Comparison of ENCODE assay signal across 1 cellular context in genomic region chr16:951660-952301, GRCh38.
A peak's percentile ranks its signal among the peaks of the same experiment; 100 is the strongest.
TF ChIP-seq lines count a peak whose summit lies in the region.

No MANE protein-coding gene starts in this region.

TF ChIP-seq in K562, 482 proteins besides CTCF, POLR2A, EP300 and RAD21 (continues in another document):
- TF ChIP-seq ETS2 (tag; IDR thresholded peaks at IDR 0.05; ENCODE audit: borderline replicate concordance, poor library complexity, severe bottlenecking), result no peak
- TF ChIP-seq KAT2B (IDR thresholded peaks at IDR 0.05; ENCODE audit: low read depth, low read length), result no peak
- no peak for TF ChIP-seq RBBP5 (IDR thresholded peaks at IDR 0.05; ENCODE audit: borderline replicate concordance, insufficient read depth, low read length, poor library complexity, severe bottlenecking)
- TF ChIP-seq, protein P1, sequence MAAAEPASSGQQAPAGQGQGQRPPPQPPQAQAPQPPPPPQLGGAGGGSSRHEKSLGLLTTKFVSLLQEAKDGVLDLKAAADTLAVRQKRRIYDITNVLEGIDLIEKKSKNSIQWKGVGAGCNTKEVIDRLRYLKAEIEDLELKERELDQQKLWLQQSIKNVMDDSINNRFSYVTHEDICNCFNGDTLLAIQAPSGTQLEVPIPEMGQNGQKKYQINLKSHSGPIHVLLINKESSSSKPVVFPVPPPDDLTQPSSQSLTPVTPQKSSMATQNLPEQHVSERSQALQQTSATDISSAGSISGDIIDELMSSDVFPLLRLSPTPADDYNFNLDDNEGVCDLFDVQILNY (CRISPR knock-in tag; IDR thresholded peaks at IDR 0.05), result peak; percentile 75
- TF ChIP-seq, protein P2, sequence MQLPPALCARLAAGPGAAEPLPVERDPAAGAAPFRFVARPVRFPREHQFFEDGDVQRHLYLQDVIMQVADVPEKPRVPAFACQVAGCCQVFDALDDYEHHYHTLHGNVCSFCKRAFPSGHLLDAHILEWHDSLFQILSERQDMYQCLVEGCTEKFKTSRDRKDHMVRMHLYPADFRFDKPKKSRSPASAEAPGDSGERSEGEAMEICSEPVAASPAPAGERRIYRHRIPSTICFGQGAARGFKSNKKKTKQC (CRISPR knock-in tag; IDR thresholded peaks at IDR 0.05), result peak; percentile 72; the same call in 1 of the 2 replicates
- TF ChIP-seq NFE2 (IDR thresholded peaks at IDR 0.05; ENCODE audit: low read depth), result 0 out of 2 replicates have a peak, but pooled peaks have one; percentile 11
- TF ChIP-seq, protein P3, sequence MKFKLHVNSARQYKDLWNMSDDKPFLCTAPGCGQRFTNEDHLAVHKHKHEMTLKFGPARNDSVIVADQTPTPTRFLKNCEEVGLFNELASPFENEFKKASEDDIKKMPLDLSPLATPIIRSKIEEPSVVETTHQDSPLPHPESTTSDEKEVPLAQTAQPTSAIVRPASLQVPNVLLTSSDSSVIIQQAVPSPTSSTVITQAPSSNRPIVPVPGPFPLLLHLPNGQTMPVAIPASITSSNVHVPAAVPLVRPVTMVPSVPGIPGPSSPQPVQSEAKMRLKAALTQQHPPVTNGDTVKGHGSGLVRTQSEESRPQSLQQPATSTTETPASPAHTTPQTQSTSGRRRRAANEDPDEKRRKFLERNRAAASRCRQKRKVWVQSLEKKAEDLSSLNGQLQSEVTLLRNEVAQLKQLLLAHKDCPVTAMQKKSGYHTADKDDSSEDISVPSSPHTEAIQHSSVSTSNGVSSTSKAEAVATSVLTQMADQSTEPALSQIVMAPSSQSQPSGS (CRISPR knock-in tag; IDR thresholded peaks at IDR 0.05), result peak; percentile 57; the same call in 1 of the 2 replicates
- peak; percentile 87 for TF ChIP-seq CREM (IDR thresholded peaks at IDR 0.05; ENCODE audit: low read depth)
- TF ChIP-seq HCFC1 (IDR thresholded peaks at IDR 0.05; ENCODE audit: low read depth, low read length), result no peak
- TF ChIP-seq TAF9B (IDR thresholded peaks at IDR 0.05; ENCODE audit: partially characterized antibody), result peak; percentile 41
- TF ChIP-seq ZNF217 (CRISPR knock-in tag; IDR thresholded peaks at IDR 0.05), result no peak
- TF ChIP-seq ZNF384 (IDR thresholded peaks at IDR 0.05; ENCODE audit: low read depth, low read length), result no peak
- no peak for TF ChIP-seq ZNF324 (CRISPR knock-in tag; IDR thresholded peaks at IDR 0.05)
- TF ChIP-seq, protein P4, sequence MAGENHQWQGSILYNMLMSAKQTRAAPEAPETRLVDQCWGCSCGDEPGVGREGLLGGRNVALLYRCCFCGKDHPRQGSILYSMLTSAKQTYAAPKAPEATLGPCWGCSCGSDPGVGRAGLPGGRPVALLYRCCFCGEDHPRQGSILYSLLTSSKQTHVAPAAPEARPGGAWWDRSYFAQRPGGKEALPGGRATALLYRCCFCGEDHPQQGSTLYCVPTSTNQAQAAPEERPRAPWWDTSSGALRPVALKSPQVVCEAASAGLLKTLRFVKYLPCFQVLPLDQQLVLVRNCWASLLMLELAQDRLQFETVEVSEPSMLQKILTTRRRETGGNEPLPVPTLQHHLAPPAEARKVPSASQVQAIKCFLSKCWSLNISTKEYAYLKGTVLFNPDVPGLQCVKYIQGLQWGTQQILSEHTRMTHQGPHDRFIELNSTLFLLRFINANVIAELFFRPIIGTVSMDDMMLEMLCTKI (IDR thresholded peaks at IDR 0.05; ENCODE audit: partially characterized antibody), result no peak
- TF ChIP-seq, protein P5, sequence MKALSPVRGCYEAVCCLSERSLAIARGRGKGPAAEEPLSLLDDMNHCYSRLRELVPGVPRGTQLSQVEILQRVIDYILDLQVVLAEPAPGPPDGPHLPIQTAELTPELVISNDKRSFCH (CRISPR knock-in tag; IDR thresholded peaks at IDR 0.05), result no peak
- TF ChIP-seq, protein P5 (tag; IDR thresholded peaks at IDR 0.05), result no peak
- TF ChIP-seq MED1 (CRISPR knock-in tag; IDR thresholded peaks at IDR 0.05; ENCODE audit: borderline replicate concordance), result 0 out of 2 replicates have a peak, but pooled peaks have one; percentile 49
- TF ChIP-seq, protein P6, sequence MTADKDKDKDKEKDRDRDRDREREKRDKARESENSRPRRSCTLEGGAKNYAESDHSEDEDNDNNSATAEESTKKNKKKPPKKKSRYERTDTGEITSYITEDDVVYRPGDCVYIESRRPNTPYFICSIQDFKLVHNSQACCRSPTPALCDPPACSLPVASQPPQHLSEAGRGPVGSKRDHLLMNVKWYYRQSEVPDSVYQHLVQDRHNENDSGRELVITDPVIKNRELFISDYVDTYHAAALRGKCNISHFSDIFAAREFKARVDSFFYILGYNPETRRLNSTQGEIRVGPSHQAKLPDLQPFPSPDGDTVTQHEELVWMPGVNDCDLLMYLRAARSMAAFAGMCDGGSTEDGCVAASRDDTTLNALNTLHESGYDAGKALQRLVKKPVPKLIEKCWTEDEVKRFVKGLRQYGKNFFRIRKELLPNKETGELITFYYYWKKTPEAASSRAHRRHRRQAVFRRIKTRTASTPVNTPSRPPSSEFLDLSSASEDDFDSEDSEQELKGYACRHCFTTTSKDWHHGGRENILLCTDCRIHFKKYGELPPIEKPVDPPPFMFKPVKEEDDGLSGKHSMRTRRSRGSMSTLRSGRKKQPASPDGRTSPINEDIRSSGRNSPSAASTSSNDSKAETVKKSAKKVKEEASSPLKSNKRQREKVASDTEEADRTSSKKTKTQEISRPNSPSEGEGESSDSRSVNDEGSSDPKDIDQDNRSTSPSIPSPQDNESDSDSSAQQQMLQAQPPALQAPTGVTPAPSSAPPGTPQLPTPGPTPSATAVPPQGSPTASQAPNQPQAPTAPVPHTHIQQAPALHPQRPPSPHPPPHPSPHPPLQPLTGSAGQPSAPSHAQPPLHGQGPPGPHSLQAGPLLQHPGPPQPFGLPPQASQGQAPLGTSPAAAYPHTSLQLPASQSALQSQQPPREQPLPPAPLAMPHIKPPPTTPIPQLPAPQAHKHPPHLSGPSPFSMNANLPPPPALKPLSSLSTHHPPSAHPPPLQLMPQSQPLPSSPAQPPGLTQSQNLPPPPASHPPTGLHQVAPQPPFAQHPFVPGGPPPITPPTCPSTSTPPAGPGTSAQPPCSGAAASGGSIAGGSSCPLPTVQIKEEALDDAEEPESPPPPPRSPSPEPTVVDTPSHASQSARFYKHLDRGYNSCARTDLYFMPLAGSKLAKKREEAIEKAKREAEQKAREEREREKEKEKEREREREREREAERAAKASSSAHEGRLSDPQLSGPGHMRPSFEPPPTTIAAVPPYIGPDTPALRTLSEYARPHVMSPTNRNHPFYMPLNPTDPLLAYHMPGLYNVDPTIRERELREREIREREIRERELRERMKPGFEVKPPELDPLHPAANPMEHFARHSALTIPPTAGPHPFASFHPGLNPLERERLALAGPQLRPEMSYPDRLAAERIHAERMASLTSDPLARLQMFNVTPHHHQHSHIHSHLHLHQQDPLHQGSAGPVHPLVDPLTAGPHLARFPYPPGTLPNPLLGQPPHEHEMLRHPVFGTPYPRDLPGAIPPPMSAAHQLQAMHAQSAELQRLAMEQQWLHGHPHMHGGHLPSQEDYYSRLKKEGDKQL (CRISPR knock-in tag; IDR thresholded peaks at IDR 0.05; ENCODE audit: borderline replicate concordance), result peak; percentile 90
- TF ChIP-seq GABPB1 (CRISPR knock-in tag; IDR thresholded peaks at IDR 0.05), result peak; percentile 70
- peak; percentile 51; the same call in 1 of the 2 replicates for TF ChIP-seq REST (CRISPR knock-in tag; IDR thresholded peaks at IDR 0.05; ENCODE audit: low read depth)
- TF ChIP-seq, protein P7, sequence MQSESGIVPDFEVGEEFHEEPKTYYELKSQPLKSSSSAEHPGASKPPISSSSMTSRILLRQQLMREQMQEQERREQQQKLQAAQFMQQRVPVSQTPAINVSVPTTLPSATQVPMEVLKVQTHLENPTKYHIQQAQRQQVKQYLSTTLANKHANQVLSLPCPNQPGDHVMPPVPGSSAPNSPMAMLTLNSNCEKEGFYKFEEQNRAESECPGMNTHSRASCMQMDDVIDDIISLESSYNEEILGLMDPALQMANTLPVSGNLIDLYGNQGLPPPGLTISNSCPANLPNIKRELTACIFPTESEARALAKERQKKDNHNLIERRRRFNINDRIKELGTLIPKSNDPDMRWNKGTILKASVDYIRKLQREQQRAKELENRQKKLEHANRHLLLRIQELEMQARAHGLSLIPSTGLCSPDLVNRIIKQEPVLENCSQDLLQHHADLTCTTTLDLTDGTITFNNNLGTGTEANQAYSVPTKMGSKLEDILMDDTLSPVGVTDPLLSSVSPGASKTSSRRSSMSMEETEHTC (IDR thresholded peaks at IDR 0.05), result peak; percentile 96
- no peak for TF ChIP-seq ZNF24 (IDR thresholded peaks at IDR 0.05)
- TF ChIP-seq, protein P8, sequence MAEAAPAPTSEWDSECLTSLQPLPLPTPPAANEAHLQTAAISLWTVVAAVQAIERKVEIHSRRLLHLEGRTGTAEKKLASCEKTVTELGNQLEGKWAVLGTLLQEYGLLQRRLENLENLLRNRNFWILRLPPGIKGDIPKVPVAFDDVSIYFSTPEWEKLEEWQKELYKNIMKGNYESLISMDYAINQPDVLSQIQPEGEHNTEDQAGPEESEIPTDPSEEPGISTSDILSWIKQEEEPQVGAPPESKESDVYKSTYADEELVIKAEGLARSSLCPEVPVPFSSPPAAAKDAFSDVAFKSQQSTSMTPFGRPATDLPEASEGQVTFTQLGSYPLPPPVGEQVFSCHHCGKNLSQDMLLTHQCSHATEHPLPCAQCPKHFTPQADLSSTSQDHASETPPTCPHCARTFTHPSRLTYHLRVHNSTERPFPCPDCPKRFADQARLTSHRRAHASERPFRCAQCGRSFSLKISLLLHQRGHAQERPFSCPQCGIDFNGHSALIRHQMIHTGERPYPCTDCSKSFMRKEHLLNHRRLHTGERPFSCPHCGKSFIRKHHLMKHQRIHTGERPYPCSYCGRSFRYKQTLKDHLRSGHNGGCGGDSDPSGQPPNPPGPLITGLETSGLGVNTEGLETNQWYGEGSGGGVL (CRISPR knock-in tag; IDR thresholded peaks at IDR 0.05), result no peak
- peak; percentile 91 for TF ChIP-seq ZFX (CRISPR knock-in tag; IDR thresholded peaks at IDR 0.05)
- TF ChIP-seq POLR2G (IDR thresholded peaks at IDR 0.05; ENCODE audit: low read depth, low read length), result no peak
- TF ChIP-seq NCOA4 (IDR thresholded peaks at IDR 0.05; ENCODE audit: partially characterized antibody), result no peak
- peak in 1 of 2 experiments; percentile 81; a peak in 3 of 4 replicates for TF ChIP-seq TEAD1 (CRISPR knock-in tag; IDR thresholded peaks at IDR 0.05)
- TF ChIP-seq HINFP (tag; conservative IDR thresholded peaks at IDR 0.05; ENCODE audit: low read depth), result no peak
- TF ChIP-seq FOXK1 (CRISPR knock-in tag; IDR thresholded peaks at IDR 0.05; ENCODE audit: borderline replicate concordance), result peak; percentile 84; the same call in 1 of the 2 replicates
- peak; percentile 70 for TF ChIP-seq GMEB1 (CRISPR knock-in tag; IDR thresholded peaks at IDR 0.05)
- TF ChIP-seq, protein P9, sequence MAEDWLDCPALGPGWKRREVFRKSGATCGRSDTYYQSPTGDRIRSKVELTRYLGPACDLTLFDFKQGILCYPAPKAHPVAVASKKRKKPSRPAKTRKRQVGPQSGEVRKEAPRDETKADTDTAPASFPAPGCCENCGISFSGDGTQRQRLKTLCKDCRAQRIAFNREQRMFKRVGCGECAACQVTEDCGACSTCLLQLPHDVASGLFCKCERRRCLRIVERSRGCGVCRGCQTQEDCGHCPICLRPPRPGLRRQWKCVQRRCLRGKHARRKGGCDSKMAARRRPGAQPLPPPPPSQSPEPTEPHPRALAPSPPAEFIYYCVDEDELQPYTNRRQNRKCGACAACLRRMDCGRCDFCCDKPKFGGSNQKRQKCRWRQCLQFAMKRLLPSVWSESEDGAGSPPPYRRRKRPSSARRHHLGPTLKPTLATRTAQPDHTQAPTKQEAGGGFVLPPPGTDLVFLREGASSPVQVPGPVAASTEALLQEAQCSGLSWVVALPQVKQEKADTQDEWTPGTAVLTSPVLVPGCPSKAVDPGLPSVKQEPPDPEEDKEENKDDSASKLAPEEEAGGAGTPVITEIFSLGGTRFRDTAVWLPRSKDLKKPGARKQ (CRISPR knock-in tag; IDR thresholded peaks at IDR 0.05), result no peak
- no peak for TF ChIP-seq POLR2H (tag; IDR thresholded peaks at IDR 0.05; ENCODE audit: low read depth)
